In the genomic region with DNA sequence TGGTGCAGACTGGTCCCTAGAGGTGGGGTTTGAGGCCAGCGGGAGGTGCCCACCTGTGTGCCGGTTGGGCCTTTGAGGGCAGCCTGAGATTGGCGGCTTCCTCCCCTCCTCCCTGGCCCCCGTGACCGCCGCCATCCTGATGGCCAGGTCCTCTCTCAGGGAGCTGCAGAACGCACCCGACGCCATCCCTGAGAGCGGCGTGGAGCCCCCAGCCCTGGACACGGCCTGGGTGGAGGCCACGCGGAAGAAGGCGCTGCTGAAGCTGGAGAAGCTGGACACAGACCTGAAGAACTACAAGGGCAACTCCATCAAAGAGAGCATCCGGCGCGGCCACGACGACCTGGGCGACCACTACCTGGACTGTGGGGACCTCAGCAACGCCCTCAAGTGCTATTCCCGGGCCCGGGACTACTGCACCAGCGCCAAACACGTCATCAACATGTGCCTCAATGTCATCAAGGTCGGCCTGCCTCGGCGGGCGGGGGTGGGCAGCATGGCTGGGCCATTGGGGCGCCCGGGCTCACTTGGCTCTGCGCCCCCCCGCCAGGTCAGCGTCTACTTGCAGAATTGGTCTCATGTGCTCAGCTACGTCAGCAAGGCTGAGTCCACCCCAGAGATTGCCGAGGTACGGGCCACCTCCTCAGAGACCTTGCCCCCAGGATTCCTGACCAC, we compare ENCODE assay signal across 27 cellular contexts. TPM values are rescaled to one million over a fixed set of nuclear protein-coding genes. Genes with fewer than 3 reads are reported as not detected.
A peak's percentile ranks its signal among the peaks of the same experiment; 100 is the strongest.
DNase-seq lines count a peak whose midpoint lies in the region; ATAC-seq, FAIRE-seq and TF ChIP-seq lines count a peak whose summit lies in the region.
"Had no signal": no experiment of that assay in that cellular context is flagged by ENCODE, and none has a peak within 500 bp of the region (broad histone marks: within the 10 kb centered on the region; RNA-seq: fewer than 3 reads in every experiment).

No MANE protein-coding gene starts in this region.

- no peak overlapping the region for H3K27ac ChIP-seq in heart left ventricle
- no peak overlapping the region for H3K27ac ChIP-seq in left ventricle myocardium inferior (replicated peaks)
- H3K27ac ChIP-seq in pancreas: no peak overlapping the region
- H3K27ac ChIP-seq: cardiac muscle cell, Peyer's patch, SK-N-MC, skin epidermis, upper lobe of left lung had no signal

- H3K9me3 ChIP-seq in heart left ventricle: no peaks in the 10 kb centered on the region
- H3K9me3 ChIP-seq in left ventricle myocardium inferior (replicated peaks): no peaks in the 10 kb centered on the region
- no peaks in the 10 kb centered on the region for H3K9me3 ChIP-seq in pancreas
- H3K9me3 ChIP-seq: Peyer's patch, upper lobe of left lung had no signal

- H3K27me3 ChIP-seq in heart left ventricle (no peaks in the 10 kb centered on the region), left ventricle myocardium inferior (ENCODE audit: low read depth) (no peaks in the 10 kb centered on the region), GM06990 (replicated peaks; ENCODE audit: control insufficient read depth, insufficient read depth, low read length) (no peaks in the 10 kb centered on the region), pancreas (no peaks in the 10 kb centered on the region)
- H3K27me3 ChIP-seq: cardiac muscle cell, Peyer's patch, upper lobe of left lung had no signal

- FAIRE-seq in pancreas (lab: Jason Lieb, UNC): no peak

- 87 to 89% (median 89%) methylated on average over 19 to 38 of the region's 38 CpGs for WGBS in heart left ventricle, 4 donors
- WGBS in pancreas, 2 donors: 86 to 88% methylated on average over 34 to 38 of the region's 38 CpGs

- H3K36me3 ChIP-seq in heart left ventricle (peaks cover 0 to 70% (median 58%) of the 10 kb centered on the region in 9 donors), left ventricle myocardium inferior (peaks cover 69% of the 10 kb centered on the region), GM06990 (ENCODE audit: control insufficient read depth, insufficient read depth, low read length) (peaks cover 29% of the 10 kb centered on the region), pancreas (peaks cover 0 to 26% (median 8%) of the 10 kb centered on the region in 3 donors)

- peaks cover 3 to 36% (median 24%) of the 10 kb centered on the region in 12 donors for H3K4me1 ChIP-seq in heart left ventricle
- peaks cover 41% of the 10 kb centered on the region for H3K4me1 ChIP-seq in left ventricle myocardium inferior
- H3K4me1 ChIP-seq in pancreas: peaks cover 0 to 11% (median 0%) of the 10 kb centered on the region in 3 donors

- DNase-seq in heart left ventricle (peak in 3 of 5 donors; percentile 18 to 58 (median 24)), left ventricle myocardium inferior (no peak), GM06990 (ENCODE audit: extremely low read depth, insufficient read length) (peak; percentile 13), pancreas (peak in 4 of 6 donors; percentile 5 to 62 (median 26)), activated gamma-delta T cell (lab: John Stamatoyannopoulos, UW) (no peak), head of caudate nucleus (no peak)
- DNase-seq in effector CD4-positive, alpha-beta T cell: peak; percentile 1
- DNase-seq: activated CD4-positive, CD25-positive, alpha-beta regulatory T cell; activated effector memory CD4-positive, alpha-beta T cell treated with anti-CD3 and anti-CD28 coated beads, Interleukin-2, amount 50 U/mL, for 16 hours; amygdala; dermis blood vessel endothelial cell; EL; foreskin fibroblast; HCEC 1CT; hippocampal formation; naive B cell; NCI-H1105 treated with DMSO at 0.1 percent for 48 hours; NCI-H2081; NCI-H510A; NK-92 treated with Interleukin-12 subunit alpha and Interleukin-12 subunit beta, amount 100 ng/mL, for 24 hours; Peyer's patch; stimulated activated CD4-positive, alpha-beta T cell treated with anti-CD3 and anti-CD28 coated beads, Interleukin-4, amount 100 ng/mL, for 24 hours had no signal

- TF ChIP-seq CTCF in heart left ventricle (IDR thresholded peaks at IDR 0.05) (no peak), left ventricle myocardium inferior (IDR thresholded peaks at IDR 0.05; ENCODE audit: borderline replicate concordance) (no peak), GM06990 (IDR thresholded peaks at IDR 0.05; ENCODE audit: insufficient read depth, low read length, poor library complexity, severe bottlenecking) (no peak), pancreas (IDR thresholded peaks at IDR 0.05) (no peak)

- TF ChIP-seq POLR2A in heart left ventricle (IDR thresholded peaks at IDR 0.05): no peak

- ATAC-seq in heart left ventricle (no peak), pancreas (no peak), HG02870 (IDR thresholded peaks at IDR 0.05; ENCODE audit: unreplicated experiment) (no peak)

- H3K4me3 ChIP-seq in heart left ventricle (no peak overlapping the region), left ventricle myocardium inferior (no peak overlapping the region), GM06990 (replicated peaks; ENCODE audit: low read depth, low read length) (no peak overlapping the region), pancreas (no peak overlapping the region)
- H3K4me3 ChIP-seq: cardiac muscle cell, Peyer's patch, SK-N-MC, skin epidermis, upper lobe of left lung had no signal

- intact Hi-C loops in heart left ventricle (cut with DNase I): loop anchor here in 1 of 10 donors (5.0 kb wide), 1 partner anchor 43 kb away; a partner anchor contains a TSS
- intact Hi-C loops in left ventricle myocardium inferior (cut with micrococcal nuclease): no loop called here
- intact Hi-C loops in pancreas (cut with DNase I): no loop called here
- intact Hi-C loops in head of caudate nucleus (cut with DNase I): loop anchor here (5.0 kb wide), 1 partner anchor 43 kb away; a partner anchor contains a TSS

RNA-seq across cellular contexts. Expression of a gene that starts 2.8 kb away (rescaled TPM):
- total RNA-seq in heart left ventricle (100 to 1,000 TPM in 2 of 9 donors, 10 to 100 TPM in 7; 76.7 to 151 (median 81.8) TPM), left ventricle myocardium inferior (85.9 TPM), pancreas (10 to 100 TPM; 43.0 to 61.9 (median 49.1) TPM)
- polyA plus RNA-seq in heart left ventricle (10 to 100 TPM; 95.0 to 97.7 TPM), pancreas (100 to 1,000 TPM; 142 to 149 TPM)

RNA-seq across cellular contexts. Expression of a gene that starts 2.9 kb away (rescaled TPM):
- total RNA-seq in heart left ventricle (10 to 100 TPM; 16.4 to 30.6 (median 20.4) TPM), left ventricle myocardium inferior (21.1 TPM), pancreas (10 to 100 TPM; 18.2 to 30.8 (median 28.4) TPM)
- polyA plus RNA-seq in heart left ventricle (10 to 100 TPM; 24.0 to 25.8 TPM), pancreas (10 to 100 TPM; 57.9 to 59.1 TPM)

RNA-seq across cellular contexts. Expression of a gene that starts 11.1 kb away (rescaled TPM):
- total RNA-seq in heart left ventricle (10 to 100 TPM; 41.5 to 84.7 (median 59.4) TPM), left ventricle myocardium inferior (64.6 TPM), pancreas (10 to 100 TPM; 56.0 to 89.2 (median 63.7) TPM)
- polyA plus RNA-seq in heart left ventricle (100 to 1,000 TPM in 1 of 2 donors, 10 to 100 TPM in 1; 79.7 to 113 TPM), pancreas (100 to 1,000 TPM; 138 to 186 TPM)

RNA-seq across cellular contexts. Expression of a gene that starts 17.0 kb away (rescaled TPM):
- total RNA-seq in heart left ventricle (100 to 1,000 TPM; 139 to 312 (median 185) TPM), left ventricle myocardium inferior (219 TPM), pancreas (10 to 100 TPM; 34.8 to 87.4 (median 51.1) TPM)
- polyA plus RNA-seq in heart left ventricle (100 to 1,000 TPM; 243 to 246 TPM), pancreas (100 to 1,000 TPM in 1 of 2 donors, 10 to 100 TPM in 1; 86.7 to 108 TPM)

RNA-seq across cellular contexts. Expression of a gene that starts 23.0 kb away (rescaled TPM):
- 1 to 10 TPM in 7 of 9 donors, under 1 TPM in 2; 0.76 to 2.6 (median 1.5) TPM for total RNA-seq in heart left ventricle
- 1 to 10 TPM; 1.2 to 2.0 TPM for polyA plus RNA-seq in heart left ventricle
- 0.82 TPM for total RNA-seq in left ventricle myocardium inferior
- total RNA-seq in pancreas: 1 to 10 TPM in 5 of 6 donors, under 1 TPM in 1; 0.97 to 3.3 (median 1.9) TPM
- polyA plus RNA-seq in pancreas: 10 to 100 TPM in 1 of 2 donors, 1 to 10 TPM in 1; 6.0 to 12.6 TPM

Comparison
In these comparisons a context has a peak if more than half of its experiments do, and no peak if none do; other contexts are left out.
1. DNase-seq: peak in heart left ventricle (3 of 5), GM06990 (single experiment), effector CD4-positive, alpha-beta T cell (single experiment) and pancreas (4 of 6); none in left ventricle myocardium inferior (single experiment), activated gamma-delta T cell (single experiment) and head of caudate nucleus (0 of 42).